1 cellular context compared by ENCODE assay signal in genomic region chr4:5757536-5757935, GRCh38.
TF ChIP-seq lines count a peak whose summit lies in the region.

No MANE protein-coding gene starts in this region.

TF ChIP-seq in IMR-90, 13 proteins besides CTCF, POLR2A, EP300 and RAD21:
- no peak for TF ChIP-seq SMC3 (IDR thresholded peaks at IDR 0.05; ENCODE audit: low read depth, low read length)
- no peak for TF ChIP-seq ELK1 (IDR thresholded peaks at IDR 0.05; ENCODE audit: borderline replicate concordance, low read depth, low read length)
- TF ChIP-seq BHLHE40 (IDR thresholded peaks at IDR 0.05; ENCODE audit: low read depth, low read length), result no peak
- no peak for TF ChIP-seq NFE2L2 (IDR thresholded peaks at IDR 0.05; ENCODE audit: low read depth, low read length)
- TF ChIP-seq RCOR1 (IDR thresholded peaks at IDR 0.05; ENCODE audit: insufficient replicate concordance, low read length), result no peak
- no peak for TF ChIP-seq MXI1 (IDR thresholded peaks at IDR 0.05; ENCODE audit: borderline replicate concordance, low read depth, low read length)
- TF ChIP-seq USF2 (IDR thresholded peaks at IDR 0.05; ENCODE audit: low read depth, low read length), result no peak
- no peak for TF ChIP-seq MAZ (IDR thresholded peaks at IDR 0.05; ENCODE audit: borderline replicate concordance, low read depth, low read length)
- no peak for TF ChIP-seq MAFK (IDR thresholded peaks at IDR 0.05; ENCODE audit: low read depth, low read length)
- TF ChIP-seq CHD1 (IDR thresholded peaks at IDR 0.05; ENCODE audit: low read depth, low read length), result no peak
- no peak for TF ChIP-seq RFX5 (IDR thresholded peaks at IDR 0.05; ENCODE audit: low read depth, low read length)
- no peak for TF ChIP-seq FOS (IDR thresholded peaks at IDR 0.05; ENCODE audit: low read depth, low read length)
- TF ChIP-seq CEBPB (IDR thresholded peaks at IDR 0.05; ENCODE audit: low read depth, low read length), result no peak
